In genomic region chr9:14223081-14223480, GRCh38 we compare ENCODE assay signal across 22 cellular contexts.
"Had no signal": no experiment of that assay in that cellular context is flagged by ENCODE, and none has a peak within 500 bp of the region (broad histone marks: within the 10 kb centered on the region; RNA-seq: fewer than 3 reads in every experiment).

No MANE protein-coding gene starts in this region.

- H3K27ac Mint-ChIP-seq: naive thymus-derived CD8-positive, alpha-beta T cell; stimulated activated naive B cell treated with anti-CD40 and anti-IgM and Interleukin-4, amounts not matched to agents 10 μg/mL and 1 μg/mL and 100 μg/mL, for 72 hours; stimulated activated naive CD8-positive, alpha-beta T cell treated with anti-CD3 and anti-CD28 coated beads, Interleukin-15, amount 100 ng/mL, for 72 hours had no signal

- H3K9me3 ChIP-seq: colonic mucosa, left lung, mucosa of descending colon, right lobe of liver, spleen, testis, tibial nerve, upper lobe of right lung, vagina had no signal

- FAIRE-seq: endothelial cell of umbilical vein had no signal

- H3K4me1 ChIP-seq: colonic mucosa had no signal

- DNase-seq: colonic mucosa; dermis blood vessel endothelial cell; erythroblast; foreskin keratinocyte; islet precursor cell; left lung; mesendoderm; mucosa of descending colon; naive thymus-derived CD8-positive, alpha-beta T cell; right lobe of liver; spleen; stimulated activated CD4-positive, alpha-beta T cell treated with anti-CD3 and anti-CD28 coated beads, Interleukin-2, amount 100 ng/mL, for 24 hours; stimulated activated CD4-positive, alpha-beta T cell treated with anti-CD3 and anti-CD28 coated beads, Interleukin-4, amount 100 ng/mL, for 4 hours; stimulated activated naive B cell treated with anti-CD40 and anti-IgM and Interleukin-4, amounts not matched to agents 10 μg/mL and 1 μg/mL and 100 μg/mL, for 72 hours; stimulated activated naive CD8-positive, alpha-beta T cell treated with anti-CD3 and anti-CD28 coated beads, Interleukin-15, amount 100 ng/mL, for 72 hours; testis; upper lobe of right lung had no signal

- H3K36me3 ChIP-seq: colonic mucosa, left lung, right lobe of liver, spleen, tibial nerve, upper lobe of right lung, vagina had no signal

- H3K9me3 Mint-ChIP-seq: neural crest cell; stimulated activated naive CD8-positive, alpha-beta T cell treated with anti-CD3 and anti-CD28 coated beads, Interleukin-15, amount 100 ng/mL, for 72 hours had no signal

- H3K4me1 Mint-ChIP-seq: naive thymus-derived CD8-positive, alpha-beta T cell; neural crest cell; stimulated activated naive B cell treated with anti-CD40 and anti-IgM and Interleukin-4, amounts not matched to agents 10 μg/mL and 1 μg/mL and 100 μg/mL, for 72 hours; stimulated activated naive CD8-positive, alpha-beta T cell treated with anti-CD3 and anti-CD28 coated beads, Interleukin-15, amount 100 ng/mL, for 72 hours had no signal

- H3K27me3 Mint-ChIP-seq: stimulated activated naive B cell treated with anti-CD40 and anti-IgM and Interleukin-4, amounts not matched to agents 10 μg/mL and 1 μg/mL and 100 μg/mL, for 72 hours; stimulated activated naive CD8-positive, alpha-beta T cell treated with anti-CD3 and anti-CD28 coated beads, Interleukin-15, amount 100 ng/mL, for 72 hours had no signal

- H3K4me3 Mint-ChIP-seq: naive thymus-derived CD8-positive, alpha-beta T cell; neural crest cell; stimulated activated naive B cell treated with anti-CD40 and anti-IgM and Interleukin-4, amounts not matched to agents 10 μg/mL and 1 μg/mL and 100 μg/mL, for 72 hours; stimulated activated naive CD8-positive, alpha-beta T cell treated with anti-CD3 and anti-CD28 coated beads, Interleukin-15, amount 100 ng/mL, for 72 hours had no signal

- H3K27ac ChIP-seq: colonic mucosa, foreskin keratinocyte, right lobe of liver, testis, tibial nerve, upper lobe of right lung, vagina had no signal

- H3K27me3 ChIP-seq: colonic mucosa, foreskin keratinocyte, left lung, right lobe of liver, spleen, testis, tibial nerve, upper lobe of right lung, vagina had no signal

- ATAC-seq: foreskin keratinocyte; left lung; mucosa of descending colon; naive thymus-derived CD8-positive, alpha-beta T cell; right lobe of liver; stimulated activated naive B cell treated with anti-CD40 and anti-IgM and Interleukin-4, amounts not matched to agents 10 μg/mL and 1 μg/mL and 100 μg/mL, for 72 hours; stimulated activated naive CD8-positive, alpha-beta T cell treated with anti-CD3 and anti-CD28 coated beads, Interleukin-15, amount 100 ng/mL, for 72 hours; upper lobe of right lung had no signal

- H3K36me3 Mint-ChIP-seq: naive thymus-derived CD8-positive, alpha-beta T cell; stimulated activated naive B cell treated with anti-CD40 and anti-IgM and Interleukin-4, amounts not matched to agents 10 μg/mL and 1 μg/mL and 100 μg/mL, for 72 hours had no signal

- H3K4me3 ChIP-seq: colonic mucosa, left lung, lung, mucosa of descending colon, right lobe of liver, spleen, testis, tibial nerve, upper lobe of right lung, vagina had no signal
